10 cellular contexts compared by ENCODE assay signal in the genomic region with DNA sequence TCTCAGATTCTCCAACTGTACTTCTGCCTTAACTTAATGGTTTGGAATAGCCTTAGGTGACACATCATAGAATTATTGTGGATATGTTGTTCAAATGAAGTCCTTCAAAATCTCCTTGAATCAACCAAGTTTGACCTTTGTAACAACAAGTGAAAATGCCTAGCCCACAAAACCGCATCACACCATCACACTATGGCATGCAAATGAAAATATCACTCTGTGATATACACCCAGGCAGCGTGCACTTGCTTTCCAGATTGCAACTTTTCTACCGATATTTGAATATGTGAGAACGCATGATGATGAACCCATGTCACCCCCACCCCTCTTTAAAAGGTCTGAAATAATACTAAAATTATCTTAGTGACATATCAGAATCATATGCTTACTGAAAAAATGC.
"Had no signal": no experiment of that assay in that cellular context is flagged by ENCODE, and none has a peak within 500 bp of the region (broad histone marks: within the 10 kb centered on the region; RNA-seq: fewer than 3 reads in every experiment).

No MANE protein-coding gene starts in this region.

- H3K27me3 Mint-ChIP-seq: IgD-negative memory B cell had no signal

- H3K4me1 ChIP-seq: HAP-1 had no signal

- H3K27ac Mint-ChIP-seq: HFFc6, IgD-negative memory B cell had no signal

- H2AFZ ChIP-seq: GM23248 had no signal

- H3K36me3 ChIP-seq: HAP-1 had no signal

- FAIRE-seq: HepG2 had no signal

- H3K4me1 Mint-ChIP-seq: IgD-negative memory B cell had no signal

- H3K9ac ChIP-seq: GM23248 had no signal

- H3K27ac ChIP-seq: GM23248, HL-60 had no signal

- DNase-seq: GM23248, GOT3, H7, HFFc6, KBM-7 had no signal

- H3K4me3 ChIP-seq: GM23248, HAP-1 had no signal

- ATAC-seq: HCT116, HepG2 had no signal

- H3K4me3 Mint-ChIP-seq: HFFc6, IgD-negative memory B cell had no signal

- H3K36me3 Mint-ChIP-seq: IgD-negative memory B cell had no signal

- H3K9me3 ChIP-seq: HAP-1 had no signal
